In the genomic region with DNA sequence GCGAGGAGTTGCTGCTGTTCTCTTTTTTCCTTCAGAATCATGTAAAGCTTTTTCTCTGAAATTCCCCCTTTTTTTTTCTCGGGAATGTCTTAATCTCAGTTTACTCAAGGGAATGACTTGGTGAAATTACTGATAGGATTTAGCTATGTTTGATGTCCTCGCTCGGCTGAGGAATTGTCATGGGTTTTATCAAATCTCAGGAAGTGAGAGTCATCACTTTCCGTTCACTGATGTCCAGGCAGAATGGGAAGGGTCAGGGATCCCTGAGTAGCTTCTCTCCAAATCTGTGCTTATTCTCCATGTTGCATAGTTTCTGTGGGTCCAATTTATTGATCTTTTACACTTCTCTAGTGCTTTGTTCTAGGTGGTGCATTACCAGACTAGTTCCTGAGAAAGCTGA, we compare ENCODE assay signal across 8 cellular contexts. TPM values are rescaled to one million over a fixed set of nuclear protein-coding genes. Genes with fewer than 3 reads are reported as not detected.
DNase-seq lines count a peak whose midpoint lies in the region; ATAC-seq and TF ChIP-seq lines count a peak whose summit lies in the region.

No MANE protein-coding gene starts in this region.

- H3K9me3 Mint-ChIP-seq in CD4-positive, alpha-beta memory T cell: no peaks in the 10 kb centered on the region

- intact Hi-C loops in CD4-positive, alpha-beta memory T cell (cut with micrococcal nuclease): loop anchor here (2.0 kb wide), 1 partner anchor 15 kb away; no protein-coding TSS in a partner anchor
- intact Hi-C loops in OCI-LY7 (cut with micrococcal nuclease; ENCODE audit: unreplicated experiment): no loop called here

- H4K8ac ChIP-seq in neuronal stem cell (ENCODE audit: low read depth, low read length): no peak overlapping the region

- no peaks in the 10 kb centered on the region for H3K9me3 ChIP-seq in CD4-positive, alpha-beta memory T cell (ENCODE audit: control insufficient read depth in 1 of 2, low read length in 2 of 2)
- no peaks in the 10 kb centered on the region for H3K9me3 ChIP-seq in OCI-LY7 (ENCODE audit: low read length)
- no peaks in the 10 kb centered on the region for H3K9me3 ChIP-seq in endocrine pancreas (ENCODE audit: control insufficient read depth, low read length)
- no peaks in the 10 kb centered on the region for H3K9me3 ChIP-seq in parathyroid adenoma (ENCODE audit: control insufficient read depth, low read length)
- H3K9me3 ChIP-seq in neuronal stem cell (replicated peaks in 1 of 2; ENCODE audit: control insufficient read depth in 2 of 2, insufficient read depth in 1 of 2, low read depth in 1 of 2, low read length in 2 of 2): no peaks in the 10 kb centered on the region

- no peak overlapping the region for H3K23ac ChIP-seq in neuronal stem cell (ENCODE audit: low read depth, low read length, poor library complexity)

- no peak overlapping the region; the same call in 1 of the 2 replicates for H2AFZ ChIP-seq in OCI-LY7 (ENCODE audit: low read length)
- H2AFZ ChIP-seq in parathyroid adenoma: no peak overlapping the region
- H2AFZ ChIP-seq in neuronal stem cell (ENCODE audit: low read length): no peak overlapping the region

- H4K91ac ChIP-seq in neuronal stem cell (ENCODE audit: low read depth, low read length, poor library complexity): no peak overlapping the region

- H3K27ac Mint-ChIP-seq in CD4-positive, alpha-beta memory T cell: peak overlapping the region; percentile 91 to 98 (median 95)

- no peak for TF ChIP-seq CTCF in OCI-LY7 (conservative IDR thresholded peaks at IDR 0.05; ENCODE audit: low read length)
- TF ChIP-seq CTCF in parathyroid adenoma (IDR thresholded peaks at IDR 0.05): no peak

- no peaks in the 10 kb centered on the region for H3K36me3 Mint-ChIP-seq in CD4-positive, alpha-beta memory T cell

- H2AK5ac ChIP-seq in neuronal stem cell (ENCODE audit: low read depth, low read length): no peak overlapping the region

- DNase-seq in CD4-positive, alpha-beta memory T cell: no peak
- no peak for DNase-seq in OCI-LY7 (ENCODE audit: low spot score)
- no peak for DNase-seq in neuronal stem cell (ENCODE audit: low spot score)
- no peak for DNase-seq in kidney glomerular epithelial cell (lab: John Stamatoyannopoulos, UW)
- DNase-seq in DMS53 treated with DMSO at 0.1 percent for 48 hours (lab: John Stamatoyannopoulos, UW; ENCODE audit: unreplicated experiment): no peak

- no peak overlapping the region for H3K9ac ChIP-seq in endocrine pancreas (ENCODE audit: control insufficient read depth, insufficient read depth, low read length)
- no peak overlapping the region for H3K9ac ChIP-seq in parathyroid adenoma
- H3K9ac ChIP-seq in neuronal stem cell (ENCODE audit: low read depth, low read length, poor library complexity): no peak overlapping the region

- H2BK12ac ChIP-seq in neuronal stem cell (ENCODE audit: low read length): no peak overlapping the region

- H3K9me2 ChIP-seq in OCI-LY7 (ENCODE audit: insufficient read depth, low read length): no peaks in the 10 kb centered on the region

- H3K27me3 ChIP-seq in CD4-positive, alpha-beta memory T cell (ENCODE audit: insufficient read depth, low read length): no peaks in the 10 kb centered on the region
- H3K27me3 ChIP-seq in endocrine pancreas (ENCODE audit: control insufficient read depth, insufficient read depth, low read length): no peaks in the 10 kb centered on the region
- no peaks in the 10 kb centered on the region for H3K27me3 ChIP-seq in parathyroid adenoma (ENCODE audit: control insufficient read depth, insufficient read depth, low read length)
- no peaks in the 10 kb centered on the region for H3K27me3 ChIP-seq in neuronal stem cell (ENCODE audit: control insufficient read depth in 3 of 3, insufficient read depth in 3 of 3, low read depth in 1 of 3, low read length in 3 of 3)

- H3K79me2 ChIP-seq in OCI-LY7 (ENCODE audit: insufficient read depth, low read depth, low read length): peaks cover 65% of the 10 kb centered on the region
- H3K79me2 ChIP-seq in parathyroid adenoma: peaks cover 15% of the 10 kb centered on the region

- no CpG with 5 or more reads among the region's 5 CpGs for WGBS in neuronal stem cell (ENCODE audit: extremely low coverage in 2 of 2, insufficient read length in 2 of 2, insufficient replicate concordance in 1 of 2), 2 donors

- no peaks in the 10 kb centered on the region for H4K20me1 ChIP-seq in OCI-LY7 (ENCODE audit: insufficient read depth, low read length)

- ATAC-seq in HG03139 (IDR thresholded peaks at IDR 0.05; ENCODE audit: unreplicated experiment): no peak

- H3K4me1 ChIP-seq in CD4-positive, alpha-beta memory T cell (ENCODE audit: insufficient read depth, low read length): peaks cover 60% of the 10 kb centered on the region
- peaks cover 87% of the 10 kb centered on the region for H3K4me1 ChIP-seq in OCI-LY7 (ENCODE audit: insufficient read depth, low read length, poor library complexity, severe bottlenecking)
- peaks cover 4% of the 10 kb centered on the region for H3K4me1 ChIP-seq in endocrine pancreas (ENCODE audit: control insufficient read depth, insufficient read depth, low read length)
- H3K4me1 ChIP-seq in parathyroid adenoma: no peaks in the 10 kb centered on the region
- H3K4me1 ChIP-seq in neuronal stem cell (ENCODE audit: control insufficient read depth in 2 of 2, insufficient read depth in 1 of 2, low read depth in 1 of 2, low read length in 2 of 2): no peaks in the 10 kb centered on the region

- CTCF ChIA-PET in CD4-positive, alpha-beta memory T cell (lab: Charles Lee; ENCODE audit: partially characterized antibody): interaction anchor here (1.1 to 6.9 kb wide), 9 partner anchors 10 to 543 kb away, joined by 3 to 83 read pairs (median 7); no protein-coding TSS in a partner anchor
- CTCF ChIA-PET in OCI-LY7 (lab: Charles Lee; ENCODE audit: unreplicated experiment): interaction anchor here (1.7 kb wide), 1 partner anchor 11 kb away, joined by 4 read pairs; no protein-coding TSS in a partner anchor

- no peaks in the 10 kb centered on the region for H3K27me3 Mint-ChIP-seq in CD4-positive, alpha-beta memory T cell

- no peaks in the 10 kb centered on the region for H3K79me1 ChIP-seq in neuronal stem cell (ENCODE audit: low read depth, low read length)

- H3K4me1 Mint-ChIP-seq in CD4-positive, alpha-beta memory T cell: peaks cover 31 to 61% (median 45%) of the 10 kb centered on the region in 4 donors

- no peak overlapping the region for H3K18ac ChIP-seq in neuronal stem cell (ENCODE audit: low read length)

- H3K4me3 Mint-ChIP-seq in CD4-positive, alpha-beta memory T cell: peak overlapping the region; percentile 17 to 96 (median 85)

- POLR2A ChIA-PET in CD4-positive, alpha-beta memory T cell (lab: Charles Lee; ENCODE audit: partially characterized antibody): interaction anchor here (0.9 to 3.3 kb wide), 15 partner anchors 8 to 712 kb away, joined by 3 to 26 read pairs (median 7); partner anchors contain the start of gene METTL9
- POLR2A ChIA-PET in OCI-LY7 (lab: Charles Lee): interaction anchor here (0.8 to 2.1 kb wide), 6 partner anchors 41 to 139 kb away, joined by 3 to 10 read pairs (median 4); no protein-coding TSS in a partner anchor

- H3K4me3 ChIP-seq in CD4-positive, alpha-beta memory T cell (ENCODE audit: low read length in 2 of 2): peak overlapping the region; percentile 39 to 49
- H3K4me3 ChIP-seq in OCI-LY7 (ENCODE audit: low read depth, low read length, poor library complexity, severe bottlenecking) (peak overlapping the region; percentile 58), endocrine pancreas (ENCODE audit: control insufficient read depth, insufficient read depth, low read length) (peak overlapping the region; percentile 67), parathyroid adenoma (ENCODE audit: low read depth, low read length) (no peak overlapping the region), neuronal stem cell (ENCODE audit: low read length in 2 of 2) (no peak overlapping the region)

- H3K4ac ChIP-seq in neuronal stem cell (ENCODE audit: low read length): no peak overlapping the region

- H3K4me2 ChIP-seq in OCI-LY7 (ENCODE audit: low read length): peak overlapping the region; percentile 74
- H3K4me2 ChIP-seq in parathyroid adenoma (ENCODE audit: low read length): no peak overlapping the region
- H3K4me2 ChIP-seq in neuronal stem cell (ENCODE audit: insufficient read depth, low read length, poor library complexity, severe bottlenecking): no peak overlapping the region

- H2BK15ac ChIP-seq in neuronal stem cell (ENCODE audit: low read length): no peak overlapping the region

- no peak overlapping the region for H2BK120ac ChIP-seq in neuronal stem cell (ENCODE audit: low read depth, low read length)

- no peak overlapping the region for H3K14ac ChIP-seq in neuronal stem cell (ENCODE audit: low read length)

- H3K36me3 ChIP-seq in CD4-positive, alpha-beta memory T cell (ENCODE audit: insufficient read depth, low read length): no peaks in the 10 kb centered on the region
- H3K36me3 ChIP-seq in OCI-LY7 (ENCODE audit: insufficient read depth, low read length) (peaks cover 13% of the 10 kb centered on the region; the same call in 1 of the 2 replicates), endocrine pancreas (ENCODE audit: control insufficient read depth, insufficient read depth, low read length) (no peaks in the 10 kb centered on the region), parathyroid adenoma (ENCODE audit: control insufficient read depth, insufficient read depth, low read length) (no peaks in the 10 kb centered on the region), neuronal stem cell (replicated peaks in 1 of 2; ENCODE audit: control insufficient read depth in 2 of 2, insufficient read depth in 2 of 2, low read length in 2 of 2) (peaks cover 2 to 45% of the 10 kb centered on the region in 2 donors)

- no TSS peak for BruUV-seq in OCI-LY7 (replicated peaks; lab: Mats Ljungman, UMichigan)

- H2BK5ac ChIP-seq in neuronal stem cell (ENCODE audit: low read length): no peak overlapping the region

- peak overlapping the region; percentile 61 for H3K27ac ChIP-seq in CD4-positive, alpha-beta memory T cell (ENCODE audit: low read depth, low read length)
- peak overlapping the region; percentile 95 for H3K27ac ChIP-seq in OCI-LY7 (ENCODE audit: low read depth, low read length, poor library complexity, severe bottlenecking)
- H3K27ac ChIP-seq in parathyroid adenoma: peak overlapping the region; percentile 9
- no peak overlapping the region for H3K27ac ChIP-seq in neuronal stem cell (replicated peaks; ENCODE audit: low read length)

RNA-seq across cellular contexts. Expression of gene IGSF6, which starts 6.3 kb away (rescaled TPM):
- total RNA-seq in CD4-positive, alpha-beta memory T cell: 1 to 10 TPM; 3.9 to 5.1 TPM
- under 1 TPM; 0.13 to 0.31 TPM for polyA plus RNA-seq in CD4-positive, alpha-beta memory T cell
- 0.28 and 0.57 TPM in 2 replicates for total RNA-seq in OCI-LY7 (2014; rRNA removed; shearing (Covaris generic))
- total RNA-seq in OCI-LY7 (2022): 0.22 and 0.30 TPM in 2 replicates
- not detected for polyA plus RNA-seq in neuronal stem cell (2013, experiment 1 of 2)
- polyA plus RNA-seq in neuronal stem cell (2013, experiment 2 of 2): not detected

RNA-seq across cellular contexts. Expression of gene OTOA, which starts 17.7 kb away (rescaled TPM):
- under 1 TPM; 0.11 to 0.17 TPM for total RNA-seq in CD4-positive, alpha-beta memory T cell
- not detected for polyA plus RNA-seq in CD4-positive, alpha-beta memory T cell
- total RNA-seq in OCI-LY7 (2014; rRNA removed; shearing (Covaris generic)): not detected in 2 replicates
- total RNA-seq in OCI-LY7 (2022): 0.09 TPM in 1 of 2 replicates, not detected in the other
- polyA plus RNA-seq in neuronal stem cell (2013, experiment 1 of 2): 1.8 TPM
- polyA plus RNA-seq in neuronal stem cell (2013, experiment 2 of 2): 2.1 TPM

RNA-seq across cellular contexts. Expression of gene METTL9, which starts 46.7 kb away (rescaled TPM):
- total RNA-seq in CD4-positive, alpha-beta memory T cell: 10 to 100 TPM; 71.1 to 92.8 TPM
- polyA plus RNA-seq in CD4-positive, alpha-beta memory T cell: 100 to 1,000 TPM; 122 to 175 TPM
- total RNA-seq in OCI-LY7 (2014; rRNA removed; shearing (Covaris generic)): 113 and 121 TPM in 2 replicates
- total RNA-seq in OCI-LY7 (2022): 120 and 126 TPM in 2 replicates
- 168 TPM for polyA plus RNA-seq in neuronal stem cell (2013, experiment 1 of 2)
- 167 TPM for polyA plus RNA-seq in neuronal stem cell (2013, experiment 2 of 2)

Comparison
In these comparisons a context has a peak if more than half of its experiments do, and no peak if none do; other contexts are left out.
1. H3K4me3 ChIP-seq: peak in CD4-positive, alpha-beta memory T cell (2 of 2), OCI-LY7 (single experiment) and endocrine pancreas (single experiment); none in parathyroid adenoma (single experiment) and neuronal stem cell (0 of 2).